8 cellular contexts compared by ENCODE assay signal in genomic region chr3:10366681-10367101, GRCh38. TPM values are rescaled to one million over a fixed set of nuclear protein-coding genes. Genes with fewer than 3 reads are reported as not detected.
DNase-seq lines count a peak whose midpoint lies in the region; ATAC-seq and TF ChIP-seq lines count a peak whose summit lies in the region.

No MANE protein-coding gene starts in this region.

- H3K4me1 ChIP-seq in right atrium auricular region (no peaks in the 10 kb centered on the region), prostate gland (replicated peaks) (no peaks in the 10 kb centered on the region)

- H3K9me3 ChIP-seq in right atrium auricular region (peaks cover 0 to 13% of the 10 kb centered on the region in 2 donors), prostate gland (no peaks in the 10 kb centered on the region)

- H3K36me3 ChIP-seq in right atrium auricular region (no peaks in the 10 kb centered on the region), prostate gland (no peaks in the 10 kb centered on the region)

- TF ChIP-seq POLR2A in prostate gland (IDR thresholded peaks at IDR 0.05): no peak

- H3K27me3 ChIP-seq in right atrium auricular region: no peaks in the 10 kb centered on the region
- no peaks in the 10 kb centered on the region for H3K27me3 ChIP-seq in prostate gland (replicated peaks; ENCODE audit: insufficient read depth)

- intact Hi-C loops in Right ventricle myocardium superior (cut with DNase I): no loop called here
- intact Hi-C loops in prostate gland (cut with DNase I): no loop called here

- H3K27ac ChIP-seq in right atrium auricular region: no peak overlapping the region
- H3K27ac ChIP-seq in prostate gland: no peak overlapping the region

- 50% methylated on average over 7 of the region's 7 CpGs for WGBS in prostate gland

- no peak overlapping the region for H3K4me3 ChIP-seq in right atrium auricular region
- no peak overlapping the region for H3K4me3 ChIP-seq in prostate gland

- DNase-seq in Right ventricle myocardium superior (peak; percentile 13), right atrium auricular region (ENCODE audit: low spot score) (no peak), iris pigment epithelial cell (ENCODE audit: low read depth) (peak; percentile 99), prostate gland (ENCODE audit: low spot score) (no peak), NCI-H1105 (lab: John Stamatoyannopoulos, UW) (no peak)
- peak; percentile 69 to 73 for DNase-seq in activated T-cell treated with anti-CD3 and anti-CD28 coated beads, Interleukin-2, amount 50 U/mL, for 48 hours

- ATAC-seq in Right ventricle myocardium superior (ENCODE audit: poor library complexity) (no peak), GM21528 (IDR thresholded peaks at IDR 0.05; ENCODE audit: low FRiP score, unreplicated experiment) (no peak), HG02884 (IDR thresholded peaks at IDR 0.05; ENCODE audit: unreplicated experiment) (no peak)

- TF ChIP-seq CTCF in right atrium auricular region (IDR thresholded peaks at IDR 0.05) (no peak), prostate gland (IDR thresholded peaks at IDR 0.05) (no peak)

RNA-seq across cellular contexts. Expression of gene SEC13, which starts 45.8 kb away (rescaled TPM):
- total RNA-seq in Right ventricle myocardium superior (50.2 TPM), right atrium auricular region (10 to 100 TPM; 59.3 to 76.1 TPM), prostate gland (100 to 1,000 TPM; 108 to 117 TPM)

Comparison
In these comparisons a context has a peak if more than half of its experiments do, and no peak if none do; other contexts are left out.
1. DNase-seq: peak in Right ventricle myocardium superior (single experiment), activated T-cell treated with anti-CD3 and anti-CD28 coated beads, Interleukin-2, amount 50 U/mL, for 48 hours (2 of 2) and iris pigment epithelial cell (single experiment); none in right atrium auricular region (single experiment), prostate gland (single experiment) and NCI-H1105 (single experiment).